1 cellular context compared by ENCODE assay signal in the genomic region with DNA sequence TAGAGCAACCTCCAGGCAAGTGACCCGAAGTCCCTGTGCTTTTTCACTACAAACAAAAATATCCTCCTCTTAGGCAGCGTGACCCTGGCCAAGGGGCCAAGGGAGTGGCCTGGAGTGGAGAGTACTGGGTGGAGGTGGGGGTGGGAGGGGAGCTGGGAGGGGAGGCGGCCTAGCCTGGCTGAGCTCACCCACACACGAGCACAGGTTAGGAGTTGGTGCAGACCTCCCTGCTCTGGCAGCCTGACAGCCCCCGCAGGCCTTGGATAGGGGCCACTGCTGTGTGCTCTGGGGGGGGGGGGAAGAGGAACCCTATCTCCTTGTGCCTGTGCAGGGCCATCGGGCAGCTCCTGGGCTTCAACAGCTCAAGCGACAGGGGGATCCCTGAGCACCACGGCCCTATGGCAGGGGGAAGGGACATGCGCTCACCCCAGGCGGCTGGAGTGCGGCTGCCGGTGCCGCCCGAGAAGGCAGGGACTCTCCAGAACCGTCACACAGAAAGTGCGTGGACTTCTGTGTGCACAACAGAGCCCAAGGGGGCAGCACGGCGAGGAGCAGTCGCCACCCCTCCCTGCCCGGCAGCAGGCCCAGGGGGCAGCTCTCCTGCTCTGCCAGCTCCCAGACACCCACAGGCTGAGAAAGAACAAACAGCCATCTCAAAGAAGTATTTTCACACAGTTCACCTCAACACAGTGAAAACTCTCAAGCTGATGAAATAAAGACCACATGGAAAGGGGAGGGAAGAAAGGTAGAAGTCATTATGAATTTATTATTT.
TF ChIP-seq lines count a peak whose summit lies in the region.

No MANE protein-coding gene starts in this region.

TF ChIP-seq in HepG2, 621 proteins besides CTCF, POLR2A, EP300 and RAD21 (continued from another document and continues in another):
- TF ChIP-seq, protein P1, sequence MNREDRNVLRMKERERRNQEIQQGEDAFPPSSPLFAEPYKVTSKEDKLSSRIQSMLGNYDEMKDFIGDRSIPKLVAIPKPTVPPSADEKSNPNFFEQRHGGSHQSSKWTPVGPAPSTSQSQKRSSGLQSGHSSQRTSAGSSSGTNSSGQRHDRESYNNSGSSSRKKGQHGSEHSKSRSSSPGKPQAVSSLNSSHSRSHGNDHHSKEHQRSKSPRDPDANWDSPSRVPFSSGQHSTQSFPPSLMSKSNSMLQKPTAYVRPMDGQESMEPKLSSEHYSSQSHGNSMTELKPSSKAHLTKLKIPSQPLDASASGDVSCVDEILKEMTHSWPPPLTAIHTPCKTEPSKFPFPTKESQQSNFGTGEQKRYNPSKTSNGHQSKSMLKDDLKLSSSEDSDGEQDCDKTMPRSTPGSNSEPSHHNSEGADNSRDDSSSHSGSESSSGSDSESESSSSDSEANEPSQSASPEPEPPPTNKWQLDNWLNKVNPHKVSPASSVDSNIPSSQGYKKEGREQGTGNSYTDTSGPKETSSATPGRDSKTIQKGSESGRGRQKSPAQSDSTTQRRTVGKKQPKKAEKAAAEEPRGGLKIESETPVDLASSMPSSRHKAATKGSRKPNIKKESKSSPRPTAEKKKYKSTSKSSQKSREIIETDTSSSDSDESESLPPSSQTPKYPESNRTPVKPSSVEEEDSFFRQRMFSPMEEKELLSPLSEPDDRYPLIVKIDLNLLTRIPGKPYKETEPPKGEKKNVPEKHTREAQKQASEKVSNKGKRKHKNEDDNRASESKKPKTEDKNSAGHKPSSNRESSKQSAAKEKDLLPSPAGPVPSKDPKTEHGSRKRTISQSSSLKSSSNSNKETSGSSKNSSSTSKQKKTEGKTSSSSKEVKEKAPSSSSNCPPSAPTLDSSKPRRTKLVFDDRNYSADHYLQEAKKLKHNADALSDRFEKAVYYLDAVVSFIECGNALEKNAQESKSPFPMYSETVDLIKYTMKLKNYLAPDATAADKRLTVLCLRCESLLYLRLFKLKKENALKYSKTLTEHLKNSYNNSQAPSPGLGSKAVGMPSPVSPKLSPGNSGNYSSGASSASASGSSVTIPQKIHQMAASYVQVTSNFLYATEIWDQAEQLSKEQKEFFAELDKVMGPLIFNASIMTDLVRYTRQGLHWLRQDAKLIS (CRISPR knock-in tag; IDR thresholded peaks at IDR 0.05): peak; percentile 74; the same call in 1 of the 2 replicates
- peak; percentile 39 for TF ChIP-seq HNRNPLL (IDR thresholded peaks at IDR 0.05; ENCODE audit: low read depth, low read length, poor library complexity, severe bottlenecking)
- TF ChIP-seq, protein P2, sequence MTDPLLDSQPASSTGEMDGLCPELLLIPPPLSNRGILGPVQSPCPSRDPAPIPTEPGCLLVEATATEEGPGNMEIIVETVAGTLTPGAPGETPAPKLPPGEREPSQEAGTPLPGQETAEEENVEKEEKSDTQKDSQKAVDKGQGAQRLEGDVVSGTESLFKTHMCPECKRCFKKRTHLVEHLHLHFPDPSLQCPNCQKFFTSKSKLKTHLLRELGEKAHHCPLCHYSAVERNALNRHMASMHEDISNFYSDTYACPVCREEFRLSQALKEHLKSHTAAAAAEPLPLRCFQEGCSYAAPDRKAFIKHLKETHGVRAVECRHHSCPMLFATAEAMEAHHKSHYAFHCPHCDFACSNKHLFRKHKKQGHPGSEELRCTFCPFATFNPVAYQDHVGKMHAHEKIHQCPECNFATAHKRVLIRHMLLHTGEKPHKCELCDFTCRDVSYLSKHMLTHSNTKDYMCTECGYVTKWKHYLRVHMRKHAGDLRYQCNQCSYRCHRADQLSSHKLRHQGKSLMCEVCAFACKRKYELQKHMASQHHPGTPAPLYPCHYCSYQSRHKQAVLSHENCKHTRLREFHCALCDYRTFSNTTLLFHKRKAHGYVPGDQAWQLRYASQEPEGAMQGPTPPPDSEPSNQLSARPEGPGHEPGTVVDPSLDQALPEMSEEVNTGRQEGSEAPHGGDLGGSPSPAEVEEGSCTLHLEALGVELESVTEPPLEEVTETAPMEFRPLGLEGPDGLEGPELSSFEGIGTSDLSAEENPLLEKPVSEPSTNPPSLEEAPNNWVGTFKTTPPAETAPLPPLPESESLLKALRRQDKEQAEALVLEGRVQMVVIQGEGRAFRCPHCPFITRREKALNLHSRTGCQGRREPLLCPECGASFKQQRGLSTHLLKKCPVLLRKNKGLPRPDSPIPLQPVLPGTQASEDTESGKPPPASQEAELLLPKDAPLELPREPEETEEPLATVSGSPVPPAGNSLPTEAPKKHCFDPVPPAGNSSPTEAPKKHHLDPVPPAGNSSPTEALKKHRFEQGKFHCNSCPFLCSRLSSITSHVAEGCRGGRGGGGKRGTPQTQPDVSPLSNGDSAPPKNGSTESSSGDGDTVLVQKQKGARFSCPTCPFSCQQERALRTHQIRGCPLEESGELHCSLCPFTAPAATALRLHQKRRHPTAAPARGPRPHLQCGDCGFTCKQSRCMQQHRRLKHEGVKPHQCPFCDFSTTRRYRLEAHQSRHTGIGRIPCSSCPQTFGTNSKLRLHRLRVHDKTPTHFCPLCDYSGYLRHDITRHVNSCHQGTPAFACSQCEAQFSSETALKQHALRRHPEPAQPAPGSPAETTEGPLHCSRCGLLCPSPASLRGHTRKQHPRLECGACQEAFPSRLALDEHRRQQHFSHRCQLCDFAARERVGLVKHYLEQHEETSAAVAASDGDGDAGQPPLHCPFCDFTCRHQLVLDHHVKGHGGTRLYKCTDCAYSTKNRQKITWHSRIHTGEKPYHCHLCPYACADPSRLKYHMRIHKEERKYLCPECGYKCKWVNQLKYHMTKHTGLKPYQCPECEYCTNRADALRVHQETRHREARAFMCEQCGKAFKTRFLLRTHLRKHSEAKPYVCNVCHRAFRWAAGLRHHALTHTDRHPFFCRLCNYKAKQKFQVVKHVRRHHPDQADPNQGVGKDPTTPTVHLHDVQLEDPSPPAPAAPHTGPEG (CRISPR knock-in tag; IDR thresholded peaks at IDR 0.05): no peak
- TF ChIP-seq ZNF83 (CRISPR knock-in tag; IDR thresholded peaks at IDR 0.05; ENCODE audit: borderline replicate concordance): 0 out of 2 replicates have a peak, but pooled peaks have one; percentile 83
- TF ChIP-seq, protein P3, sequence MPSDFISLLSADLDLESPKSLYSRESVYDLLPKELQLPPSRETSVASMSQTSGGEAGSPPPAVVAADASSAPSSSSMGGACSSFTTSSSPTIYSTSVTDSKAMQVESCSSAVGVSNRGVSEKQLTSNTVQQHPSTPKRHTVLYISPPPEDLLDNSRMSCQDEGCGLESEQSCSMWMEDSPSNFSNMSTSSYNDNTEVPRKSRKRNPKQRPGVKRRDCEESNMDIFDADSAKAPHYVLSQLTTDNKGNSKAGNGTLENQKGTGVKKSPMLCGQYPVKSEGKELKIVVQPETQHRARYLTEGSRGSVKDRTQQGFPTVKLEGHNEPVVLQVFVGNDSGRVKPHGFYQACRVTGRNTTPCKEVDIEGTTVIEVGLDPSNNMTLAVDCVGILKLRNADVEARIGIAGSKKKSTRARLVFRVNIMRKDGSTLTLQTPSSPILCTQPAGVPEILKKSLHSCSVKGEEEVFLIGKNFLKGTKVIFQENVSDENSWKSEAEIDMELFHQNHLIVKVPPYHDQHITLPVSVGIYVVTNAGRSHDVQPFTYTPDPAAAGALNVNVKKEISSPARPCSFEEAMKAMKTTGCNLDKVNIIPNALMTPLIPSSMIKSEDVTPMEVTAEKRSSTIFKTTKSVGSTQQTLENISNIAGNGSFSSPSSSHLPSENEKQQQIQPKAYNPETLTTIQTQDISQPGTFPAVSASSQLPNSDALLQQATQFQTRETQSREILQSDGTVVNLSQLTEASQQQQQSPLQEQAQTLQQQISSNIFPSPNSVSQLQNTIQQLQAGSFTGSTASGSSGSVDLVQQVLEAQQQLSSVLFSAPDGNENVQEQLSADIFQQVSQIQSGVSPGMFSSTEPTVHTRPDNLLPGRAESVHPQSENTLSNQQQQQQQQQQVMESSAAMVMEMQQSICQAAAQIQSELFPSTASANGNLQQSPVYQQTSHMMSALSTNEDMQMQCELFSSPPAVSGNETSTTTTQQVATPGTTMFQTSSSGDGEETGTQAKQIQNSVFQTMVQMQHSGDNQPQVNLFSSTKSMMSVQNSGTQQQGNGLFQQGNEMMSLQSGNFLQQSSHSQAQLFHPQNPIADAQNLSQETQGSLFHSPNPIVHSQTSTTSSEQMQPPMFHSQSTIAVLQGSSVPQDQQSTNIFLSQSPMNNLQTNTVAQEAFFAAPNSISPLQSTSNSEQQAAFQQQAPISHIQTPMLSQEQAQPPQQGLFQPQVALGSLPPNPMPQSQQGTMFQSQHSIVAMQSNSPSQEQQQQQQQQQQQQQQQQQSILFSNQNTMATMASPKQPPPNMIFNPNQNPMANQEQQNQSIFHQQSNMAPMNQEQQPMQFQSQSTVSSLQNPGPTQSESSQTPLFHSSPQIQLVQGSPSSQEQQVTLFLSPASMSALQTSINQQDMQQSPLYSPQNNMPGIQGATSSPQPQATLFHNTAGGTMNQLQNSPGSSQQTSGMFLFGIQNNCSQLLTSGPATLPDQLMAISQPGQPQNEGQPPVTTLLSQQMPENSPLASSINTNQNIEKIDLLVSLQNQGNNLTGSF (CRISPR knock-in tag; IDR thresholded peaks at IDR 0.05): no peak; the same call in 1 of the 2 replicates
- peak in 1 of 2 experiments; percentile 66; a peak in 1 of 4 replicates for TF ChIP-seq KLF16 (CRISPR knock-in tag; IDR thresholded peaks at IDR 0.05)
- TF ChIP-seq, protein P4, sequence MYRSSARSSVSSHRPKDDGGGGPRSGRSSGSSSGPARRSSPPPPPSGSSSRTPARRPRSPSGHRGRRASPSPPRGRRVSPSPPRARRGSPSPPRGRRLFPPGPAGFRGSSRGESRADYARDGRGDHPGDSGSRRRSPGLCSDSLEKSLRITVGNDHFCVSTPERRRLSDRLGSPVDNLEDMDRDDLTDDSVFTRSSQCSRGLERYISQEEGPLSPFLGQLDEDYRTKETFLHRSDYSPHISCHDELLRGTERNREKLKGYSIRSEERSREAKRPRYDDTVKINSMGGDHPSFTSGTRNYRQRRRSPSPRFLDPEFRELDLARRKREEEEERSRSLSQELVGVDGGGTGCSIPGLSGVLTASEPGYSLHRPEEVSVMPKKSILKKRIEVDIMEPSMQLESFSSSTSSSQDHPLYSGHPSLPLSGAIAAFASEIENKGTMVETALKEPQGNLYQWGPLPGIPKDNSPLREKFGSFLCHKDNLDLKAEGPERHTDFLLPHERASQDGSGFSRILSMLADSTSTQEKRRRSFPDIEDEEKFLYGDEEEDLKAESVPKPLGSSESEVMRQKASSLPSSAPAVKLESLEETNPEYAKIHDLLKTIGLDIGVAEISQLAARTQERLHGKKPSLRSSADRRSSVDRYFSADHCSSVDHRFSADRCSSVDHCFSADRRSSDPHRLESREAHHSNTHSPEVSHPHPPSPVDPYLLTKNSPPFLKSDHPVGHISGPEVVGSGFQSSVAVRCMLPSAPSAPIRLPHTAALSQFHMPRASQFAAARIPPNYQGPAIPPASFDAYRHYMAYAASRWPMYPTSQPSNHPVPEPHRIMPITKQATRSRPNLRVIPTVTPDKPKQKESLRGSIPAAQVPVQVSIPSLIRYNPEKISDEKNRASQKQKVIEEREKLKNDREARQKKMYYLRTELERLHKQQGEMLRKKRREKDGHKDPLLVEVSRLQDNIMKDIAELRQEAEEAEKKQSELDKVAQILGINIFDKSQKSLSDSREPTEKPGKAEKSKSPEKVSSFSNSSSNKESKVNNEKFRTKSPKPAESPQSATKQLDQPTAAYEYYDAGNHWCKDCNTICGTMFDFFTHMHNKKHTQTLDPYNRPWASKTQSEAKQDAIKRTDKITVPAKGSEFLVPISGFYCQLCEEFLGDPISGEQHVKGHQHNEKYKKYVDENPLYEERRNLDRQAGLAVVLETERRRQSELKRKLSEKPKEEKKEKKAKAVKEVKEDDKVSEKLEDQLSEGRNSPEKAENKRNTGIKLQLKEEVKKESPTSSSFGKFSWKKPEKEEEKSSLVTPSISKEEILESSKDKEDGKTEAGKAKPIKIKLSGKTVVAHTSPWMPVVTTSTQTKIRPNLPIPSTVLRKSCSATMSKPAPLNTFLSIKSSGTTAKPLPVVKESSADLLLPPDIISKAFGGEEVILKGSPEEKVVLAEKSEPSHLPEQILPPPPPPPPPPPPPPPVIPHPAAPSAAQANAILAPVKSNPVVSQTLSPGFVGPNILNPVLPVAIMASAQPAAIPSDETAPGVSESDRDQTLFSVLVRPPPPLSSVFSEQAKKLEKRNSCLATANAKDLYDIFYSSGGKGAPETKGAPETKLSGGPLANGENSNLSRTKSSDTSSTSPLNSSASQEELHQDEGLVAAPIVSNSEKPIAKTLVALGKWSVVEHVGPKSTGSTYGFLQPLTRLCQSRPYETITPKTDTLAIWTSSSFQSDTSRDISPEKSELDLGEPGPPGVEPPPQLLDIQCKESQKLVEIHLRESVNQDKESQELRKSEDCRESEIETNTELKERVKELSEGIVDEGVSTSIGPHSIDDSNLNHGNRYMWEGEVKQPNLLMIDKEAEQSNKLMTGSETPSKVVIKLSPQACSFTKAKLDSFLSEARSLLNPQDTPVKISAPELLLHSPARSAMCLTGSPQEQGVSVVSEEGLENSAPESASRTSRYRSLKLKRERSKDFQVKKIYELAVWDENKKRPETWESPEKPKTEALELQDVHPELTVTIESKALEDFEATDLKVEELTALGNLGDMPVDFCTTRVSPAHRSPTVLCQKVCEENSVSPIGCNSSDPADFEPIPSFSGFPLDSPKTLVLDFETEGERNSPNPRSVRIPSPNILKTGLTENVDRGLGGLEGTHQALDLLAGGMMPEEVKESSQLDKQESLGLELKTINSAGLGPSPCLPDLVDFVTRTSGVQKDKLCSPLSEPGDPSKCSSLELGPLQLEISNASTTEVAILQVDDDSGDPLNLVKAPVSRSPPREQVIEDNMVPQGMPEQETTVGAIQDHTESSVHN (CRISPR knock-in tag; IDR thresholded peaks at IDR 0.05): peak; percentile 69
- TF ChIP-seq KAT7 (CRISPR knock-in tag; IDR thresholded peaks at IDR 0.05; ENCODE audit: borderline replicate concordance): 0 out of 2 replicates have a peak, but pooled peaks have one; percentile 13
- TF ChIP-seq ELF1 (CRISPR knock-in tag; IDR thresholded peaks at IDR 0.05): peak; percentile 40
- TF ChIP-seq, protein P5, sequence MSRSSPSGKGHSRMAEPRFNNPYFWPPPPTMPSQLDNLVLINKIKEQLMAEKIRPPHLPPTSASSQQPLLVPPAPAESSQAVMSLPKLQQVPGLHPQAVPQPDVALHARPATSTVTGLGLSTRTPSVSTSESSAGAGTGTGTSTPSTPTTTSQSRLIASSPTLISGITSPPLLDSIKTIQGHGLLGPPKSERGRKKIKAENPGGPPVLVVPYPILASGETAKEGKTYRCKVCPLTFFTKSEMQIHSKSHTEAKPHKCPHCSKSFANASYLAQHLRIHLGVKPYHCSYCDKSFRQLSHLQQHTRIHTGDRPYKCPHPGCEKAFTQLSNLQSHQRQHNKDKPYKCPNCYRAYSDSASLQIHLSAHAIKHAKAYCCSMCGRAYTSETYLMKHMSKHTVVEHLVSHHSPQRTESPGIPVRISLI (CRISPR knock-in tag; IDR thresholded peaks at IDR 0.05; ENCODE audit: borderline replicate concordance): no peak
- TF ChIP-seq, protein P6, sequence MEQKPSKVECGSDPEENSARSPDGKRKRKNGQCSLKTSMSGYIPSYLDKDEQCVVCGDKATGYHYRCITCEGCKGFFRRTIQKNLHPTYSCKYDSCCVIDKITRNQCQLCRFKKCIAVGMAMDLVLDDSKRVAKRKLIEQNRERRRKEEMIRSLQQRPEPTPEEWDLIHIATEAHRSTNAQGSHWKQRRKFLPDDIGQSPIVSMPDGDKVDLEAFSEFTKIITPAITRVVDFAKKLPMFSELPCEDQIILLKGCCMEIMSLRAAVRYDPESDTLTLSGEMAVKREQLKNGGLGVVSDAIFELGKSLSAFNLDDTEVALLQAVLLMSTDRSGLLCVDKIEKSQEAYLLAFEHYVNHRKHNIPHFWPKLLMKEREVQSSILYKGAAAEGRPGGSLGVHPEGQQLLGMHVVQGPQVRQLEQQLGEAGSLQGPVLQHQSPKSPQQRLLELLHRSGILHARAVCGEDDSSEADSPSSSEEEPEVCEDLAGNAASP (CRISPR knock-in tag; IDR thresholded peaks at IDR 0.05; ENCODE audit: borderline replicate concordance): peak; percentile 18; the same call in 1 of the 2 replicates
- no peak for TF ChIP-seq CBX2 (IDR thresholded peaks at IDR 0.05; ENCODE audit: low read depth, low read length)
- TF ChIP-seq CBX2 (CRISPR knock-in tag; IDR thresholded peaks at IDR 0.05; ENCODE audit: low read depth): no peak; the same call in 1 of the 2 replicates
- peak; percentile 23 for TF ChIP-seq JARID2 (CRISPR knock-in tag; IDR thresholded peaks at IDR 0.05; ENCODE audit: insufficient replicate concordance)
- peak; percentile 27; the same call in 1 of the 2 replicates for TF ChIP-seq SRY (CRISPR knock-in tag; IDR thresholded peaks at IDR 0.05)
- no peak; the same call in 1 of the 2 replicates for TF ChIP-seq ISX (CRISPR knock-in tag; conservative IDR thresholded peaks at IDR 0.05)
